9 cellular contexts compared by ENCODE assay signal in the genomic region with DNA sequence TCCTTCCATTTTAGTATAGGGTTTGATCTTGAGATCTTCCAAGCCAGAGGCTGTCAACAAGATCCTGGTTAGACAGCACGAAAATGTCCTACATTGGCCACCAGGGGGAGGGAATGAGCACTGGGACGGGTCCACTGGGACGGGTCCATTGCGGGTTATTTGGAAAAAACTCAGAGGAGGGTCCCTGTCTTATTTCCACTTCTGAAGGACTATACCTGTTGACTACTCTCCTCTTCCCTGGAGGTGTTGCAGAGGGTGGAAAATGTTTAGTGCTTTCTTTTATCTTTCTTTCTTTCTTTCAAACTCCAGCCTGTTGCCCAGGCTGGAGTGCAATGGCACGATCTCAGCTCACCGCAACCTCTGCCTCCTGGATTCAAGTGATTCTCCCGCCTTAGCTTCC. TPM values are rescaled to one million over a fixed set of nuclear protein-coding genes. Genes with fewer than 3 reads are reported as not detected.
DNase-seq lines count a peak whose midpoint lies in the region; ATAC-seq and TF ChIP-seq lines count a peak whose summit lies in the region.
"Had no signal": no experiment of that assay in that cellular context is flagged by ENCODE, and none has a peak within 500 bp of the region (broad histone marks: within the 10 kb centered on the region; RNA-seq: fewer than 3 reads in every experiment).

No MANE protein-coding gene starts in this region.

- TF ChIP-seq CTCF in body of pancreas (IDR thresholded peaks at IDR 0.05) (peak; percentile 48 to 73 (median 67)), kidney epithelial cell (IDR thresholded peaks at IDR 0.05; ENCODE audit: insufficient read depth, low read length, poor library complexity, severe bottlenecking) (peak; percentile 79)

- DNase-seq in COR-L47 (lab: John Stamatoyannopoulos, UW) (peak; percentile 37), HS-5 (ENCODE audit: low read depth) (peak; percentile 22), T follicular helper cell (ENCODE audit: low read depth) (peak; percentile 38), body of pancreas (peak; percentile 55 to 61 (median 58)), kidney epithelial cell (ENCODE audit: low read depth) (no peak)
- DNase-seq in stimulated activated CD4-positive, alpha-beta T cell treated with anti-CD3 and anti-CD28 coated beads, TNF-alpha, amount 100 ng/mL, for 24 hours (ENCODE audit: low read depth in 3 of 3): peak; percentile 31 to 50 (median 48)

- H3K4me1 ChIP-seq in body of pancreas: peaks cover 15% of the 10 kb centered on the region

- H3K27ac ChIP-seq in body of pancreas: no peak overlapping the region
- H3K27ac ChIP-seq: SK-N-MC had no signal

- H3K36me3 ChIP-seq in body of pancreas (replicated peaks in 1 of 2; ENCODE audit: insufficient read depth in 1 of 2, low read depth in 2 of 2): no peaks in the 10 kb centered on the region
- no peaks in the 10 kb centered on the region for H3K36me3 ChIP-seq in kidney epithelial cell (ENCODE audit: control insufficient read depth, insufficient read depth, low read length)

- no peaks in the 10 kb centered on the region for H3K9me3 ChIP-seq in body of pancreas

- H3K27me3 ChIP-seq in body of pancreas (no peaks in the 10 kb centered on the region), kidney epithelial cell (ENCODE audit: control insufficient read depth, insufficient read depth, low read length) (peaks cover 22% of the 10 kb centered on the region)

- no peak for TF ChIP-seq POLR2A in body of pancreas (IDR thresholded peaks at IDR 0.05)

- H3K4me3 ChIP-seq in body of pancreas (no peak overlapping the region), kidney epithelial cell (ENCODE audit: low read depth, low read length) (no peak overlapping the region)
- H3K4me3 ChIP-seq: SK-N-MC had no signal

- 15 to 24% methylated on average over 7 of the region's 7 CpGs for WGBS in body of pancreas, 2 donors

- intact Hi-C loops in body of pancreas (cut with DNase I): no loop called here

- ATAC-seq in body of pancreas: no peak
- ATAC-seq in HG03108 (IDR thresholded peaks at IDR 0.05; ENCODE audit: unreplicated experiment): no peak
- no peak for ATAC-seq in HG03095 (IDR thresholded peaks at IDR 0.05; ENCODE audit: unreplicated experiment)

RNA-seq across cellular contexts. Expression of a gene that starts 2.5 kb away (rescaled TPM):
- total RNA-seq in body of pancreas: under 1 TPM in 1 of 2 donors, not detected in 1; 0.26 TPM
- not detected in 2 replicates for total RNA-seq in kidney epithelial cell

RNA-seq across cellular contexts. Expression of a gene that starts 16.3 kb away (rescaled TPM):
- 10 to 100 TPM; 62.8 to 69.9 TPM for total RNA-seq in body of pancreas
- 33.3 and 45.1 TPM in 2 replicates for total RNA-seq in kidney epithelial cell
